ENCODE assay signal across 1 cellular context in the genomic region with DNA sequence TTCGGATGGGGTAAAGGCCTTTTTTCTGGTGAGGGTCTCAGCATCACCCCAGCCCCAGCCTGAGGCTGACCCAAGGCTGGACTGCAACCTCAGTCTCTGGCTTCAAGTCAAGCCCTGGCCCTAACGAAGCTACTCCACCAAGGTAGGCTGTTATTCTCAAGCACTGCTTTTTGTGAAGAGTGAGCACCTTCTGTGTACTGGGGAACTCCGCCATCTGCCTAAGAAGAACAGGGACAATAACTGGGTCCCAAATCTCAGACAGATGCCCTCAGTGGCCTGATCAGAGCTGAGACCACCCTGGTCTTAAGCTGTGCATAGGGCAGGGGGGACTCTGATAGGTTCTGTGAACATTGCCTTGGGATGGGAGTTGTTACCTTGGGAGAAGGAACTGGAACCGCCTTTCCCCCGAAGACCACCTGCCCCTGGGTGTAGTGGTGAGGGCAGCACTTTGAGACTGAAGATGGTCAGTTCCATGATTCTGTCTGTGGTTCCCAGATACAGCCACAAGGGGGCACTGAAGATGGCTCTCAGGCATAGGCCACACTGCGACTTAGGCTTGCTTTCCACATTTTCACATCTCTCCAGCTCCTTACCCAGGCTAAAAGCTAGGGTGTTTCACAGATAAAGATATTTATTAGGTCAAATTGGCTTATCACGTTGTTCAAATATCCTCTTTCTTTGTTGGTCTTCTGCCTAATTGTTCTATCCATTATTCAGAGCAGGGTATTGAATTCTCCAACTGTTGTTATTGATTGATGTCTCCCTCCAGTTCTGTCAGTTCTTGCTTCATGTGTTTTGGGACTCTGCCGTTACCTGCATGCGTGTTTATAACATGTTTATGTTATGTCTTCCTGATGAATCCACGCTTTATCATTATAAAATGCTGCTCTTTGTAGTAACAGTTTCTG.
TF ChIP-seq lines count a peak whose summit lies in the region.

No MANE protein-coding gene starts in this region.

TF ChIP-seq in SK-N-SH, 30 proteins besides CTCF, POLR2A, EP300 and RAD21:
- TF ChIP-seq FOSL2 (IDR thresholded peaks at IDR 0.05; ENCODE audit: borderline replicate concordance, low read depth) (no peak), SMC3 (IDR thresholded peaks at IDR 0.05; ENCODE audit: low read depth, low read length) (peak; percentile 87), CHD2 (IDR thresholded peaks at IDR 0.05; ENCODE audit: low read length, partially characterized antibody) (peak; percentile 22)
